9 cellular contexts compared by ENCODE assay signal in the genomic region with DNA sequence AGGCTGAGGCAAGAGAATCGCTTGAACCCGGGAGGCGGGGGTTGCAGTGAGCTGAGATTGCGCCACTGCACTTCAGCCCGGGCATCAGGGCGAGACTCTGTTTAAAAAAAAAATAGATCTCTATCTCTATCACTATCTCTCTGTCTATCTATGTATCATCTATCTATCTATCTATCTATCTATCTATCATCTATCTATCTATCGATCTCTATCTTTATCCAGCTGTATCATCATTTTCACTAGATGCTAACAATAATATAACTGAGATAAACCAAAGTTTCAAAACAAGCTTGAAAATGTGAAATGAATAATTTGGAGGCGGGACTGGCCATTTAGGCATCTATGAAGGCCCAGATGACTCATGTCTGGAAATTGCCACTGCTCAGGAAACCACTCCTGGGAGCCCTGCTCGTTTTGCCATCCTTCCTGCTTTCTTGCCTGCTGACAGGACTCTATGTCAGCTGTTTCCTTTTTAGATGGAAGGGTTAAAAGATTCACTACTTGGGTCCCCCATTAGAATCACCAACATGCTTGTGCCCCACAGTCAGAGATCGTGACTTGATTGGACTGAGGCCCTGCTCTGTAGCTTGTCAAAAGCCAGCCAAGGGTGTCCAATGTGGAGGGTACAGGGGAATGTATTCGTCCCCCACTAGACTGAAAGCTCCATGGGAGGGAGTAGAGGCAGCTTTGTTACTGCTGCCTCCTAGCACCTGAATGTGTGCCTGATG.
DNase-seq lines count a peak whose midpoint lies in the region; ATAC-seq and TF ChIP-seq lines count a peak whose summit lies in the region.
"Had no signal": no experiment of that assay in that cellular context is flagged by ENCODE, and none has a peak within 500 bp of the region (broad histone marks: within the 10 kb centered on the region; RNA-seq: fewer than 3 reads in every experiment).

No MANE protein-coding gene starts in this region.

- DNase-seq in AG20443 (ENCODE audit: low spot score) (peak; percentile 86), HK-2 (ENCODE audit: unreplicated experiment) (peak; percentile 44), memory B cell (ENCODE audit: low spot score in 2 of 2) (no peak), posterior vena cava (ENCODE audit: low spot score) (no peak), dorsolateral prefrontal cortex (no peak), left colon (no peak)
- DNase-seq in activated naive CD8-positive, alpha-beta T cell treated with anti-CD3 and anti-CD28 coated beads, Interleukin-2, amount 50 U/mL, for 24 hours: no peak

- TF ChIP-seq CTCF in dorsolateral prefrontal cortex (IDR thresholded peaks at IDR 0.05 in 54 of 56, conservative IDR thresholded peaks at IDR 0.05 in 2 of 56; ENCODE audit: low read depth in 1 of 56, partially characterized antibody in 56 of 56): no peak

- H3K27ac ChIP-seq in dorsolateral prefrontal cortex: no peak overlapping the region

- peak overlapping the region; percentile 64 for H3K4me3 Mint-ChIP-seq in activated naive CD8-positive, alpha-beta T cell treated with anti-CD3 and anti-CD28 coated beads, Interleukin-2, amount 50 U/mL, for 24 hours
- H3K4me3 Mint-ChIP-seq in memory B cell: peak overlapping the region; percentile 67

- H3K27me3 ChIP-seq in dorsolateral prefrontal cortex: no peaks in the 10 kb centered on the region

- intact Hi-C loops in posterior vena cava (cut with DNase I): no loop called here
- intact Hi-C loops in dorsolateral prefrontal cortex (cut with DNase I): no loop called here
- intact Hi-C loops in left colon (cut with DNase I, micrococcal nuclease): no loop called here

- H3K9me3 Mint-ChIP-seq in activated naive CD8-positive, alpha-beta T cell treated with anti-CD3 and anti-CD28 coated beads, Interleukin-2, amount 50 U/mL, for 24 hours: peaks cover 4% of the 10 kb centered on the region
- peaks cover 2% of the 10 kb centered on the region for H3K9me3 Mint-ChIP-seq in memory B cell

- no peak overlapping the region for H3K4me3 ChIP-seq in dorsolateral prefrontal cortex
- H3K4me3 ChIP-seq: thoracic aorta had no signal

- H3K4me1 Mint-ChIP-seq in activated naive CD8-positive, alpha-beta T cell treated with anti-CD3 and anti-CD28 coated beads, Interleukin-2, amount 50 U/mL, for 24 hours: peaks cover 91% of the 10 kb centered on the region
- H3K4me1 Mint-ChIP-seq in memory B cell: peaks cover 68% of the 10 kb centered on the region

- no peak for ATAC-seq in activated naive CD8-positive, alpha-beta T cell treated with anti-CD3 and anti-CD28 coated beads, Interleukin-2, amount 50 U/mL, for 24 hours
- no peak for ATAC-seq in memory B cell (ENCODE audit: low read depth)
- no peak for ATAC-seq in left colon
- no peak for ATAC-seq in GM18505 (IDR thresholded peaks at IDR 0.05; ENCODE audit: unreplicated experiment)

- TF ChIP-seq POLR2A in GM18505 (IDR thresholded peaks at IDR 0.05; ENCODE audit: borderline replicate concordance, extremely low read depth, insufficient read depth, insufficient read length): no peak

- peak overlapping the region; percentile 77 for H3K27ac Mint-ChIP-seq in activated naive CD8-positive, alpha-beta T cell treated with anti-CD3 and anti-CD28 coated beads, Interleukin-2, amount 50 U/mL, for 24 hours
- peak overlapping the region; percentile 85 for H3K27ac Mint-ChIP-seq in memory B cell

- peaks cover 13% of the 10 kb centered on the region for H3K36me3 Mint-ChIP-seq in activated naive CD8-positive, alpha-beta T cell treated with anti-CD3 and anti-CD28 coated beads, Interleukin-2, amount 50 U/mL, for 24 hours (ENCODE audit: low read depth)
- H3K36me3 Mint-ChIP-seq in memory B cell: peaks cover 12% of the 10 kb centered on the region

- no peaks in the 10 kb centered on the region for H3K27me3 Mint-ChIP-seq in activated naive CD8-positive, alpha-beta T cell treated with anti-CD3 and anti-CD28 coated beads, Interleukin-2, amount 50 U/mL, for 24 hours
- H3K27me3 Mint-ChIP-seq in memory B cell: no peaks in the 10 kb centered on the region

Comparison
In these comparisons a context has a peak if more than half of its experiments do, and no peak if none do; other contexts are left out.
1. DNase-seq: peak in AG20443 (single experiment) and HK-2 (single experiment); none in activated naive CD8-positive, alpha-beta T cell treated with anti-CD3 and anti-CD28 coated beads, Interleukin-2, amount 50 U/mL, for 24 hours (single experiment), memory B cell (0 of 2), posterior vena cava (single experiment), dorsolateral prefrontal cortex (0 of 10) and left colon (0 of 2).